In genomic region chr4:115108850-115109249, GRCh38 we compare ENCODE assay signal across 24 cellular contexts. TPM values are rescaled to one million over a fixed set of nuclear protein-coding genes. Genes with fewer than 3 reads are reported as not detected.
"Had no signal": no experiment of that assay in that cellular context is flagged by ENCODE, and none has a peak within 500 bp of the region (broad histone marks: within the 10 kb centered on the region; RNA-seq: fewer than 3 reads in every experiment).

No MANE protein-coding gene starts in this region.

- H3K9me3 Mint-ChIP-seq: T-cell had no signal

- H3K4me1 Mint-ChIP-seq: IgD-negative memory B cell, T-cell had no signal

- H3K27ac ChIP-seq: KMS-11, SJSA1 had no signal

- DNase-seq: Kasumi-1, MM.1S, NCI-H1436, NCI-H187, NCI-H2029, NCI-H2081 treated with DMSO at 0.1 percent for 48 hours, NCI-H2171, NCI-H226, NCI-H446, NCI-H510A, NCI-H524 treated with DMSO at 0.1 percent for 48 hours, NCI-H774, Right ventricle myocardium superior, RPMI8226, SIG-M5, SK-N-SH, SW 1271, T-cell had no signal

- H3K4me3 Mint-ChIP-seq: IgD-negative memory B cell, T-cell had no signal

- H3K36me3 ChIP-seq: SJSA1 had no signal

- H3K27ac Mint-ChIP-seq: IgD-negative memory B cell, T-cell had no signal

- H3K4me2 ChIP-seq: KMS-11, SK-N-SH had no signal

- H3K9me3 ChIP-seq: SJSA1, SK-N-SH had no signal

- H3K4me1 ChIP-seq: SJSA1 had no signal

- H3K9ac ChIP-seq: KMS-11, SK-N-SH had no signal

- H3K4me3 ChIP-seq: K562, SJSA1 had no signal

- ATAC-seq: K562, T-cell had no signal

- H3K27me3 Mint-ChIP-seq: IgD-negative memory B cell, T-cell had no signal

RNA-seq across cellular contexts. Expression of gene NDST4, which starts 4.6 kb away (rescaled TPM):
- total RNA-seq: HT1080, K562, M059J, Right ventricle myocardium superior, T-cell had no signal
- polyA plus RNA-seq: IgD-negative memory B cell, K562, SK-N-SH had no signal
